11 cellular contexts compared by ENCODE assay signal in the genomic region with DNA sequence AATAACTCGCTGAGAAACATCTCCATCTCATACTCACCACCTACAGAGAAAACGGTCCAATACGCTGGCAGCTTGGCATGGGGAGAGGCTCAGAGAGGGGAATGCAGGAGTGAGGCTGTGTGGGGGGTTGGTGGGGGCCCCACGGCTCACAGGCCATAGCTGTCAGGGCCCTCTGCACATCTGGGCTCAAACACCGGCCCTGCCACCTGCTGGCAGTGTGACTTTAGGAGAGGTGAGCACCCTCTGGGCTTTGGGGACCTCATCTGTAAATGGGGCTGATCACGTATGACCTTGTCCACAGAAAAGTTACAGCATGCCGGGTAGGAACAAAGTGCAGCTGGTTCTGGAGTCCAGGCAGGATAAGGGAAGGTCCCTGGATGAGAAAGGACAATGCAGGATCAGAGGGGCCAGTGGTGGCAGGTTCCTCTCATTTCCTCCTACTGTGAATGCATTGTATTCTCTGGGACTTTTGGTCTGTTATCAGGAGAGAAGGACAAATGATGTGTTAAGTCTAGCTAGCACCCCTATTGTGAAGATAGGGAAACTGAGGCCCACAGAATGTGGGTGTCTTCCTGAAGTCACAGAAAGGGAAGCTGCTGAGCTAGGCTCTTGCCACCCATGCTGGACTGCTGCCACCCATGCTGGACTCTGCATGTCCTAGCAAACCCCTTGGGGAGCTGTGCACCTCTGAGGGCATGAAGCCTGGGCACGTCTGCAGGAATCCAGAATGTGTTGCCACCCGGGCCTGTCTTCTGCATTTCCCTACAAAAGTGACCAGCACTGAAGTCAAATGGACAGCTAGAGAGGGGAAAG.
DNase-seq lines count a peak whose midpoint lies in the region; ATAC-seq and TF ChIP-seq lines count a peak whose summit lies in the region.
"Had no signal": no experiment of that assay in that cellular context is flagged by ENCODE, and none has a peak within 500 bp of the region (broad histone marks: within the 10 kb centered on the region; RNA-seq: fewer than 3 reads in every experiment).

No MANE protein-coding gene starts in this region.

- ATAC-seq in GM19463 (IDR thresholded peaks at IDR 0.05; ENCODE audit: unreplicated experiment) (no peak), HG02840 (IDR thresholded peaks at IDR 0.05; ENCODE audit: low FRiP score, unreplicated experiment) (no peak)

- TF ChIP-seq POLR2A in NB4 (IDR thresholded peaks at IDR 0.05; ENCODE audit: extremely low read depth, insufficient read length) (no peak), erythroblast (IDR thresholded peaks at IDR 0.05; ENCODE audit: low read length) (no peak)

- TF ChIP-seq CTCF in NB4 (IDR thresholded peaks at IDR 0.05; ENCODE audit: low read depth, low read length): no peak

- DNase-seq in stimulated activated CD4-positive, alpha-beta T cell treated with anti-CD3 and anti-CD28 coated beads, Interleukin-15, amount 100 ng/mL, for 24 hours: peak; percentile 15
- DNase-seq in stimulated activated CD4-positive, alpha-beta T cell treated with anti-CD3 and anti-CD28 coated beads, Interleukin-4, amount 100 ng/mL, for 1 hour: no peak
- peak; percentile 11 for DNase-seq in NB4 (ENCODE audit: low read depth)
- DNase-seq in erythroblast (lab: John Stamatoyannopoulos, UW): peak; percentile 8 to 11
- no peak for DNase-seq in activated T-cell treated with anti-CD3 and anti-CD28 coated beads, Interleukin-2, amount 50 U/mL, for 48 hours
- DNase-seq in glomerular visceral epithelial cell (ENCODE audit: extremely low spot score): no peak
- DNase-seq: NCI-H526 had no signal

- H3K4me3 ChIP-seq in NB4 (ENCODE audit: low read depth, low read length): no peak overlapping the region
- H3K4me3 ChIP-seq: cardiac muscle cell, prostate gland had no signal

Comparison
In these comparisons a context has a peak if more than half of its experiments do, and no peak if none do; other contexts are left out.
1. DNase-seq: peak in stimulated activated CD4-positive, alpha-beta T cell treated with anti-CD3 and anti-CD28 coated beads, Interleukin-15, amount 100 ng/mL, for 24 hours (single experiment), NB4 (single experiment) and erythroblast (2 of 2); none in stimulated activated CD4-positive, alpha-beta T cell treated with anti-CD3 and anti-CD28 coated beads, Interleukin-4, amount 100 ng/mL, for 1 hour (single experiment), activated T-cell treated with anti-CD3 and anti-CD28 coated beads, Interleukin-2, amount 50 U/mL, for 48 hours (0 of 2) and glomerular visceral epithelial cell (single experiment).